Comparison of ENCODE assay signal across 14 cellular contexts in genomic region chr5:172488221-172488620, GRCh38.
"Had no signal": no experiment of that assay in that cellular context is flagged by ENCODE, and none has a peak within 500 bp of the region (broad histone marks: within the 10 kb centered on the region; RNA-seq: fewer than 3 reads in every experiment).

No MANE protein-coding gene starts in this region.

- H3K27me3 ChIP-seq: brain microvascular endothelial cell, right lobe of liver had no signal

- ATAC-seq: activated CD8-positive, alpha-beta memory T cell treated with anti-CD3 and anti-CD28 coated beads, Interleukin-2, amount 10 ng/mL, durations not matched to agents 7 days and 5 days; SK-N-SH treated with all-trans-retinoic acid at 6 μM for 48 hours; stimulated activated memory B cell treated with anti-CD40 and anti-IgM and Interleukin-4, amounts not matched to agents 10 μg/mL and 1 μg/mL and 100 μg/mL, for 72 hours; T-cell had no signal

- H3K27me3 Mint-ChIP-seq: activated CD8-positive, alpha-beta memory T cell treated with anti-CD3 and anti-CD28 coated beads, Interleukin-2, amount 10 ng/mL, durations not matched to agents 7 days and 5 days had no signal

- H3K4me3 Mint-ChIP-seq: activated CD4-positive, alpha-beta memory T cell treated with anti-CD3 and anti-CD28 coated beads, Interleukin-2, amount 10 ng/mL, durations not matched to agents 7 days and 5 days; activated CD8-positive, alpha-beta memory T cell treated with anti-CD3 and anti-CD28 coated beads, Interleukin-2, amount 10 ng/mL, durations not matched to agents 7 days and 5 days; stimulated activated memory B cell treated with anti-CD40 and anti-IgM and Interleukin-4, amounts not matched to agents 10 μg/mL and 1 μg/mL and 100 μg/mL, for 72 hours; T-cell had no signal

- H3K36me3 Mint-ChIP-seq: activated CD8-positive, alpha-beta memory T cell treated with anti-CD3 and anti-CD28 coated beads, Interleukin-2, amount 10 ng/mL, durations not matched to agents 7 days and 5 days; stimulated activated memory B cell treated with anti-CD40 and anti-IgM and Interleukin-4, amounts not matched to agents 10 μg/mL and 1 μg/mL and 100 μg/mL, for 72 hours; T-cell had no signal

- H3K4me3 ChIP-seq: right lobe of liver had no signal

- H3K36me3 ChIP-seq: brain microvascular endothelial cell, right lobe of liver had no signal

- H3K4me1 ChIP-seq: right lobe of liver had no signal

- H3K9me3 Mint-ChIP-seq: stimulated activated memory B cell treated with anti-CD40 and anti-IgM and Interleukin-4, amounts not matched to agents 10 μg/mL and 1 μg/mL and 100 μg/mL, for 72 hours; T-cell had no signal

- H3K9me3 ChIP-seq: right lobe of liver had no signal

- H3K27ac Mint-ChIP-seq: activated CD4-positive, alpha-beta memory T cell treated with anti-CD3 and anti-CD28 coated beads, Interleukin-2, amount 10 ng/mL, durations not matched to agents 7 days and 5 days; activated CD8-positive, alpha-beta memory T cell treated with anti-CD3 and anti-CD28 coated beads, Interleukin-2, amount 10 ng/mL, durations not matched to agents 7 days and 5 days; stimulated activated memory B cell treated with anti-CD40 and anti-IgM and Interleukin-4, amounts not matched to agents 10 μg/mL and 1 μg/mL and 100 μg/mL, for 72 hours; T-cell had no signal

- H3K27ac ChIP-seq: brain microvascular endothelial cell, right lobe of liver had no signal

- H3K4me1 Mint-ChIP-seq: activated CD4-positive, alpha-beta memory T cell treated with anti-CD3 and anti-CD28 coated beads, Interleukin-2, amount 10 ng/mL, durations not matched to agents 7 days and 5 days; activated CD8-positive, alpha-beta memory T cell treated with anti-CD3 and anti-CD28 coated beads, Interleukin-2, amount 10 ng/mL, durations not matched to agents 7 days and 5 days; T-cell had no signal

- DNase-seq: activated CD4-positive, alpha-beta memory T cell treated with anti-CD3 and anti-CD28 coated beads, Interleukin-2, amount 10 ng/mL, durations not matched to agents 7 days and 5 days; activated CD4-positive, alpha-beta T cell treated with anti-CD3 and anti-CD28 coated beads for 48 hours; activated CD4-positive, CD25-positive, alpha-beta regulatory T cell; activated CD8-positive, alpha-beta memory T cell treated with anti-CD3 and anti-CD28 coated beads, Interleukin-2, amount 10 ng/mL, durations not matched to agents 7 days and 5 days; activated naive CD4-positive, alpha-beta T cell treated with Interleukin-2 at 50 U/mL for 16 hours; aorta; brain microvascular endothelial cell; cortex of kidney; midbrain; stimulated activated CD4-positive, alpha-beta T cell treated with anti-CD3 and anti-CD28 coated beads, Interleukin-4, amount 100 ng/mL, for 4 hours; T-cell had no signal
